ENCODE assay signal across 10 cellular contexts in the genomic region with DNA sequence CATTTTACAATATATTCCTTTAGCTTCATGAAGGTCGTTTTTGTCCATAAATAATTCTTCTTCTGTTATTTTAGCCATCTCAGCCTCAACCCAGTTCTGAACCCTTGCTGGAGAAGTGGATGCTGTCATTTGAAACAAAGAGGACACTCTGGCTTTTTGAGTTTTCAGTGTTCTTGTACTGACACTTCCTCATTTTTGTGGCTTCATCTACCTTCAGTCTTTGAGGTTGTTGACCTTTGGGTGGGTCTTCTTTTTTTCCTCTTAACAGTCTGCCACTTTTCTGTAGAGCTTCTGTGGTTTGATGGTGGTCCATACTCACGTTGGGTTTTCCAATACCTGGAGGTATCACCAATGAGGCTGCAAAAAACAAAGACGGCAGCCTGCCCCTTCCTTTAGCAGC.
"Had no signal": no experiment of that assay in that cellular context is flagged by ENCODE, and none has a peak within 500 bp of the region (broad histone marks: within the 10 kb centered on the region; RNA-seq: fewer than 3 reads in every experiment).

No MANE protein-coding gene starts in this region.

- H3K36me3 ChIP-seq: HAP-1 had no signal

- FAIRE-seq: HepG2 had no signal

- H3K9ac ChIP-seq: GM23248 had no signal

- H2AFZ ChIP-seq: GM23248 had no signal

- ATAC-seq: HCT116, HepG2 had no signal

- H3K9me3 ChIP-seq: HAP-1 had no signal

- H3K27ac ChIP-seq: GM23248, HL-60 had no signal

- H3K27me3 Mint-ChIP-seq: IgD-negative memory B cell had no signal

- H3K4me3 Mint-ChIP-seq: HFFc6 had no signal

- H3K4me1 ChIP-seq: HAP-1 had no signal

- H3K27ac Mint-ChIP-seq: HFFc6, IgD-negative memory B cell had no signal

- H3K4me3 ChIP-seq: GM23248, HAP-1 had no signal

- DNase-seq: GM23248, GOT3, H7, HFFc6, KG1 had no signal
